8 cellular contexts compared by ENCODE assay signal in genomic region chr6:163413054-163413344, GRCh38. TPM values are rescaled to one million over a fixed set of nuclear protein-coding genes. Genes with fewer than 3 reads are reported as not detected.
DNase-seq lines count a peak whose midpoint lies in the region; ATAC-seq and TF ChIP-seq lines count a peak whose summit lies in the region.

No MANE protein-coding gene starts in this region.

- no peak for TF ChIP-seq CTCF in CD8-positive, alpha-beta T cell (IDR thresholded peaks at IDR 0.05)
- TF ChIP-seq CTCF in OCI-LY1 (IDR thresholded peaks at IDR 0.05; ENCODE audit: low read length), result no peak

- 0 out of 2 replicates have a peak, but pooled peaks cover 5% of the 10 kb centered on the region for H4K20me1 ChIP-seq in OCI-LY1 (ENCODE audit: insufficient read depth, low read length)

- CTCF ChIA-PET in CD8-positive, alpha-beta T cell (lab: Charles Lee), result no interaction called here

- H3K9me3 ChIP-seq in CD8-positive, alpha-beta T cell (ENCODE audit: low read length), result no peaks in the 10 kb centered on the region
- 0 out of 2 replicates have a peak, but pooled peaks cover 3% of the 10 kb centered on the region for H3K9me3 ChIP-seq in OCI-LY1 (ENCODE audit: low read length)
- peaks cover 0 to 16% of the 10 kb centered on the region in 2 donors for H3K9me3 ChIP-seq in neuronal stem cell (replicated peaks in 1 of 2; ENCODE audit: control insufficient read depth in 2 of 2, insufficient read depth in 1 of 2, low read depth in 1 of 2, low read length in 2 of 2)

- peaks cover 20% of the 10 kb centered on the region for H3K79me2 ChIP-seq in OCI-LY1 (ENCODE audit: insufficient read depth, low read length)

- peak overlapping the region; percentile 85 for H3K4me3 Mint-ChIP-seq in CD8-positive, alpha-beta T cell
- peak overlapping the region; percentile 81 for H3K4me3 Mint-ChIP-seq in effector memory CD8-positive, alpha-beta T cell

- H3K4me2 ChIP-seq in OCI-LY1 (ENCODE audit: low read length), result peak overlapping the region; percentile 91
- H3K4me2 ChIP-seq in neuronal stem cell (ENCODE audit: insufficient read depth, low read length, poor library complexity, severe bottlenecking), result peak overlapping the region; percentile 60

- POLR2A ChIA-PET in CD8-positive, alpha-beta T cell (lab: Charles Lee), result interaction anchor here (0.9 kb wide), 1 partner anchor 9 kb away, joined by 3 read pairs; no protein-coding TSS in a partner anchor

- no peaks in the 10 kb centered on the region for H3K27me3 ChIP-seq in CD8-positive, alpha-beta T cell (ENCODE audit: insufficient read depth, low read length)
- H3K27me3 ChIP-seq in OCI-LY1 (ENCODE audit: insufficient read depth, low read length) (no peaks in the 10 kb centered on the region; the same call in 1 of the 2 replicates), neuronal stem cell (ENCODE audit: control insufficient read depth in 3 of 3, insufficient read depth in 3 of 3, low read depth in 1 of 3, low read length in 3 of 3) (no peaks in the 10 kb centered on the region)

- H2BK15ac ChIP-seq in neuronal stem cell (ENCODE audit: low read length), result peak overlapping the region; percentile 92

- intact Hi-C loops in CD8-positive, alpha-beta T cell (cut with DNase I, micrococcal nuclease), result loop anchor here in 1 of 2 experiments (2.0 kb wide), 1 partner anchor 48 kb away; no protein-coding TSS in a partner anchor

- H2BK12ac ChIP-seq in neuronal stem cell (ENCODE audit: low read length), result no peak overlapping the region

- H3K27ac Mint-ChIP-seq in CD8-positive, alpha-beta T cell, result peak overlapping the region; percentile 86
- peak overlapping the region; percentile 60 to 80 for H3K27ac Mint-ChIP-seq in effector memory CD8-positive, alpha-beta T cell

- H3K36me3 Mint-ChIP-seq in CD8-positive, alpha-beta T cell, result peaks cover 8% of the 10 kb centered on the region
- peaks cover 28% of the 10 kb centered on the region for H3K36me3 Mint-ChIP-seq in effector memory CD8-positive, alpha-beta T cell (ENCODE audit: insufficient read depth)

- no peaks in the 10 kb centered on the region for H3K9me2 ChIP-seq in OCI-LY1 (ENCODE audit: low read depth, low read length)

- peaks cover 22% of the 10 kb centered on the region for H3K4me1 Mint-ChIP-seq in CD8-positive, alpha-beta T cell (ENCODE audit: low read depth)
- H3K4me1 Mint-ChIP-seq in effector memory CD8-positive, alpha-beta T cell (ENCODE audit: low read depth in 2 of 2), result peaks cover 14 to 26% of the 10 kb centered on the region in 2 donors

- H4K8ac ChIP-seq in neuronal stem cell (ENCODE audit: low read depth, low read length), result peak overlapping the region; percentile 82

- ATAC-seq in CD8-positive, alpha-beta T cell, result no peak
- no peak for ATAC-seq in effector memory CD8-positive, alpha-beta T cell (replicated peaks)
- no peak for ATAC-seq in HG03095 (IDR thresholded peaks at IDR 0.05; ENCODE audit: unreplicated experiment)
- ATAC-seq in GM18861 (IDR thresholded peaks at IDR 0.05; ENCODE audit: unreplicated experiment), result no peak
- ATAC-seq in GM21447 (IDR thresholded peaks at IDR 0.05; ENCODE audit: unreplicated experiment), result no peak
- ATAC-seq in GM21528 (IDR thresholded peaks at IDR 0.05; ENCODE audit: low FRiP score, unreplicated experiment), result no peak

- no peaks in the 10 kb centered on the region for H3K36me3 ChIP-seq in CD8-positive, alpha-beta T cell (ENCODE audit: insufficient read depth, low read length)
- no peaks in the 10 kb centered on the region for H3K36me3 ChIP-seq in OCI-LY1 (ENCODE audit: insufficient read depth, low read length)
- peaks cover 0 to 29% of the 10 kb centered on the region in 2 donors for H3K36me3 ChIP-seq in neuronal stem cell (replicated peaks in 1 of 2; ENCODE audit: control insufficient read depth in 2 of 2, insufficient read depth in 2 of 2, low read length in 2 of 2)

- H2BK120ac ChIP-seq in neuronal stem cell (ENCODE audit: low read depth, low read length), result peak overlapping the region; percentile 94

- no peak overlapping the region for H3K23ac ChIP-seq in neuronal stem cell (ENCODE audit: low read depth, low read length, poor library complexity)

- H3K4ac ChIP-seq in neuronal stem cell (ENCODE audit: low read length), result peak overlapping the region; percentile 98

- no CpG with 5 or more reads among the region's 7 CpGs for WGBS in neuronal stem cell (ENCODE audit: extremely low coverage in 2 of 2, insufficient read length in 2 of 2, insufficient replicate concordance in 1 of 2), 2 donors

- H3F3A ChIP-seq in OCI-LY1 (ENCODE audit: insufficient read depth, low read length), result no peaks in the 10 kb centered on the region

- peak overlapping the region; percentile 97 for H2AK5ac ChIP-seq in neuronal stem cell (ENCODE audit: low read depth, low read length)

- H2BK5ac ChIP-seq in neuronal stem cell (ENCODE audit: low read length), result peak overlapping the region; percentile 100

- H3K18ac ChIP-seq in neuronal stem cell (ENCODE audit: low read length), result peak overlapping the region; percentile 100

- peak overlapping the region; percentile 80 for H3K4me3 ChIP-seq in CD8-positive, alpha-beta T cell (ENCODE audit: low read depth, low read length)
- H3K4me3 ChIP-seq in OCI-LY1 (ENCODE audit: low read depth, low read length, poor library complexity, severe bottlenecking) (peak overlapping the region; percentile 76), neuronal stem cell (ENCODE audit: low read length in 2 of 2) (peak overlapping the region; percentile 94 to 97)

- no peak overlapping the region for H4K91ac ChIP-seq in neuronal stem cell (ENCODE audit: low read depth, low read length, poor library complexity)

- H3K14ac ChIP-seq in neuronal stem cell (ENCODE audit: low read length), result peak overlapping the region; percentile 99

- DNase-seq in CD8-positive, alpha-beta T cell, result no peak
- DNase-seq in effector memory CD8-positive, alpha-beta T cell, result no peak
- DNase-seq in neuronal stem cell (ENCODE audit: low spot score), result no peak

- peaks cover 4% of the 10 kb centered on the region for H3K79me1 ChIP-seq in neuronal stem cell (ENCODE audit: low read depth, low read length)

- peaks cover 16% of the 10 kb centered on the region for H3K4me1 ChIP-seq in CD8-positive, alpha-beta T cell (ENCODE audit: insufficient read depth, low read length)
- H3K4me1 ChIP-seq in OCI-LY1 (ENCODE audit: insufficient read depth, low read length, severe bottlenecking), result peaks cover 23% of the 10 kb centered on the region
- peaks cover 0 to 3% of the 10 kb centered on the region in 2 donors for H3K4me1 ChIP-seq in neuronal stem cell (ENCODE audit: control insufficient read depth in 2 of 2, insufficient read depth in 1 of 2, low read depth in 1 of 2, low read length in 2 of 2)

- peak overlapping the region; percentile 94 for H3K27ac ChIP-seq in CD8-positive, alpha-beta T cell (ENCODE audit: low read depth, low read length)
- H3K27ac ChIP-seq in OCI-LY1 (ENCODE audit: low read depth, low read length, poor library complexity, severe bottlenecking), result no peak overlapping the region
- H3K27ac ChIP-seq in neuronal stem cell (replicated peaks; ENCODE audit: low read length), result peak overlapping the region; percentile 96

- H3K9me3 Mint-ChIP-seq in CD8-positive, alpha-beta T cell, result no peaks in the 10 kb centered on the region
- no peaks in the 10 kb centered on the region for H3K9me3 Mint-ChIP-seq in effector memory CD8-positive, alpha-beta T cell

- H3K27me3 Mint-ChIP-seq in CD8-positive, alpha-beta T cell (ENCODE audit: low read depth), result no peaks in the 10 kb centered on the region
- peaks cover 0 to 8% of the 10 kb centered on the region in 2 donors for H3K27me3 Mint-ChIP-seq in effector memory CD8-positive, alpha-beta T cell

- H2AFZ ChIP-seq in OCI-LY1 (ENCODE audit: low read length), result no peak overlapping the region
- peak overlapping the region; percentile 75 for H2AFZ ChIP-seq in neuronal stem cell (ENCODE audit: low read length)

- peak overlapping the region; percentile 56 for H3K9ac ChIP-seq in OCI-LY1 (ENCODE audit: low read length)
- peak overlapping the region; percentile 100 for H3K9ac ChIP-seq in neuronal stem cell (ENCODE audit: low read depth, low read length, poor library complexity)

RNA-seq across cellular contexts. Expression of gene QKI, which starts 1.5 kb away (rescaled TPM):
- 10 to 100 TPM; 67.4 to 70.9 TPM for total RNA-seq in CD8-positive, alpha-beta T cell
- 174 TPM for polyA plus RNA-seq in neuronal stem cell (2013, experiment 1 of 2)
- 177 TPM for polyA plus RNA-seq in neuronal stem cell (2013, experiment 2 of 2)
